ENCODE assay signal across 9 cellular contexts in genomic region chr13:109764474-109765292, GRCh38. TPM values are rescaled to one million over a fixed set of nuclear protein-coding genes. Genes with fewer than 3 reads are reported as not detected.
A peak's percentile ranks its signal among the peaks of the same experiment; 100 is the strongest.
DNase-seq lines count a peak whose midpoint lies in the region; ATAC-seq and TF ChIP-seq lines count a peak whose summit lies in the region.
"Had no signal": no experiment of that assay in that cellular context is flagged by ENCODE, and none has a peak within 500 bp of the region (broad histone marks: within the 10 kb centered on the region; RNA-seq: fewer than 3 reads in every experiment).

No MANE protein-coding gene starts in this region.

- H3K27ac ChIP-seq in SK-N-MC (peak overlapping the region; percentile 63), prostate gland (no peak overlapping the region)
- H3K27ac ChIP-seq: KMS-11 had no signal

- intact Hi-C loops in prostate gland (cut with DNase I), result no loop called here

- H3K9ac ChIP-seq in SK-N-MC (ENCODE audit: insufficient read length), result no peak overlapping the region
- H3K9ac ChIP-seq: KMS-11 had no signal

- no peaks in the 10 kb centered on the region for H3K27me3 ChIP-seq in prostate gland (replicated peaks; ENCODE audit: insufficient read depth)

- H3K9me3 ChIP-seq in SK-N-MC (ENCODE audit: low read depth, low read length) (no peaks in the 10 kb centered on the region), prostate gland (no peaks in the 10 kb centered on the region)

- peak; percentile 71 for ATAC-seq in stimulated activated effector memory CD8-positive, alpha-beta T cell treated with anti-CD3 and anti-CD28 coated beads, Interleukin-12 subunit alpha, Interleukin-12 subunit beta, amount 100 ng/mL, for 72 hours
- ATAC-seq in HG03039 (IDR thresholded peaks at IDR 0.05; ENCODE audit: unreplicated experiment) (no peak), GM18873 (IDR thresholded peaks at IDR 0.05; ENCODE audit: low FRiP score, unreplicated experiment) (no peak)

- peak overlapping the region; percentile 25 for H3K4me3 ChIP-seq in SK-N-MC
- no peak overlapping the region for H3K4me3 ChIP-seq in epithelial cell of esophagus (ENCODE audit: low read length)
- no peak overlapping the region for H3K4me3 ChIP-seq in prostate gland

- H3K4me3 Mint-ChIP-seq in stimulated activated effector memory CD8-positive, alpha-beta T cell treated with anti-CD3 and anti-CD28 coated beads, Interleukin-12 subunit alpha, Interleukin-12 subunit beta, amount 100 ng/mL, for 72 hours, result no peak overlapping the region

- H3K9me3 Mint-ChIP-seq in stimulated activated effector memory CD8-positive, alpha-beta T cell treated with anti-CD3 and anti-CD28 coated beads, Interleukin-12 subunit alpha, Interleukin-12 subunit beta, amount 100 ng/mL, for 72 hours, result no peaks in the 10 kb centered on the region

- peaks cover 3% of the 10 kb centered on the region for H3K4me1 ChIP-seq in prostate gland (replicated peaks)

- WGBS in prostate gland, result 59% methylated on average over 10 of the region's 10 CpGs

- DNase-seq in activated CD4-positive, alpha-beta T cell treated with anti-CD3 and anti-CD28 coated beads for 48 hours, result peak; percentile 35
- no peak for DNase-seq in activated CD4-positive, alpha-beta T cell treated with anti-CD3 and anti-CD28 coated beads, Interleukin-2, amount 50 U/mL, for 4 hours
- DNase-seq in SK-N-MC (ENCODE audit: low read depth, low spot score) (no peak), epithelial cell of esophagus (ENCODE audit: low read depth) (peak; percentile 77), prostate gland (ENCODE audit: low spot score) (no peak)
- DNase-seq in stimulated activated effector memory CD8-positive, alpha-beta T cell treated with anti-CD3 and anti-CD28 coated beads, Interleukin-12 subunit alpha, Interleukin-12 subunit beta, amount 100 ng/mL, for 72 hours (ENCODE audit: low spot score in 2 of 2), result no peak

- TF ChIP-seq CTCF in epithelial cell of esophagus (IDR thresholded peaks at IDR 0.05; ENCODE audit: insufficient read depth, low read depth, low read length, missing control alignments) (peak; percentile 24), prostate gland (IDR thresholded peaks at IDR 0.05) (no peak)

- H3K36me3 ChIP-seq in SK-N-MC (ENCODE audit: insufficient read depth, low read length) (peaks cover 84% of the 10 kb centered on the region), prostate gland (no peaks in the 10 kb centered on the region)

- no peak for TF ChIP-seq POLR2A in prostate gland (IDR thresholded peaks at IDR 0.05)

- no peak overlapping the region for H3K27ac Mint-ChIP-seq in stimulated activated effector memory CD8-positive, alpha-beta T cell treated with anti-CD3 and anti-CD28 coated beads, Interleukin-12 subunit alpha, Interleukin-12 subunit beta, amount 100 ng/mL, for 72 hours

- H3K36me3 Mint-ChIP-seq in stimulated activated effector memory CD8-positive, alpha-beta T cell treated with anti-CD3 and anti-CD28 coated beads, Interleukin-12 subunit alpha, Interleukin-12 subunit beta, amount 100 ng/mL, for 72 hours, result no peaks in the 10 kb centered on the region

- H3K4me1 Mint-ChIP-seq in stimulated activated effector memory CD8-positive, alpha-beta T cell treated with anti-CD3 and anti-CD28 coated beads, Interleukin-12 subunit alpha, Interleukin-12 subunit beta, amount 100 ng/mL, for 72 hours, result peaks cover 6% of the 10 kb centered on the region

RNA-seq across cellular contexts. Expression of gene IRS2, which starts 21.7 kb away (rescaled TPM):
- 10 to 100 TPM; 43.5 to 54.8 TPM for total RNA-seq in prostate gland

Comparison
In these comparisons a context has a peak if more than half of its experiments do, and no peak if none do; other contexts are left out.
1. DNase-seq: peak in activated CD4-positive, alpha-beta T cell treated with anti-CD3 and anti-CD28 coated beads for 48 hours (single experiment) and epithelial cell of esophagus (single experiment); none in activated CD4-positive, alpha-beta T cell treated with anti-CD3 and anti-CD28 coated beads, Interleukin-2, amount 50 U/mL, for 4 hours (0 of 2), SK-N-MC (single experiment), stimulated activated effector memory CD8-positive, alpha-beta T cell treated with anti-CD3 and anti-CD28 coated beads, Interleukin-12 subunit alpha, Interleukin-12 subunit beta, amount 100 ng/mL, for 72 hours (0 of 2) and prostate gland (single experiment).